ENCODE assay signal across 19 cellular contexts in genomic region chr1:92854386-92854785, GRCh38. TPM values are rescaled to one million over a fixed set of nuclear protein-coding genes. Genes with fewer than 3 reads are reported as not detected.
DNase-seq lines count a peak whose midpoint lies in the region; ATAC-seq and TF ChIP-seq lines count a peak whose summit lies in the region.
"Had no signal": no experiment of that assay in that cellular context is flagged by ENCODE, and none has a peak within 500 bp of the region (broad histone marks: within the 10 kb centered on the region; RNA-seq: fewer than 3 reads in every experiment).

No MANE protein-coding gene starts in this region.

- H3K36me3 Mint-ChIP-seq in glutamatergic neuron (ENCODE audit: unreplicated experiment) = no peaks in the 10 kb centered on the region
- peaks cover 7% of the 10 kb centered on the region for H3K36me3 Mint-ChIP-seq in stimulated activated effector memory CD8-positive, alpha-beta T cell treated with anti-CD3 and anti-CD28 coated beads, Interleukin-12 subunit alpha, Interleukin-12 subunit beta, amount 100 ng/mL, for 72 hours

- H3K9me3 Mint-ChIP-seq in glutamatergic neuron (ENCODE audit: unreplicated experiment) = peaks cover 13% of the 10 kb centered on the region
- H3K9me3 Mint-ChIP-seq in stimulated activated effector memory CD8-positive, alpha-beta T cell treated with anti-CD3 and anti-CD28 coated beads, Interleukin-12 subunit alpha, Interleukin-12 subunit beta, amount 100 ng/mL, for 72 hours = no peaks in the 10 kb centered on the region
- H3K9me3 Mint-ChIP-seq: HFFc6 had no signal

- peak; percentile 47 for DNase-seq in NCI-H82 treated with DMSO at 0.1 percent for 48 hours (lab: John Stamatoyannopoulos, UW; ENCODE audit: unreplicated experiment)
- no peak for DNase-seq in NCI-H82 (lab: John Stamatoyannopoulos, UW)
- DNase-seq in RPMI8226 = peak; percentile 21
- DNase-seq in glutamatergic neuron = no peak
- DNase-seq in stimulated activated effector memory CD8-positive, alpha-beta T cell treated with anti-CD3 and anti-CD28 coated beads, Interleukin-12 subunit alpha, Interleukin-12 subunit beta, amount 100 ng/mL, for 72 hours (ENCODE audit: low spot score in 2 of 2) = no peak
- no peak for DNase-seq in NCI-H226
- DNase-seq in SW 1271 (lab: John Stamatoyannopoulos, UW) = no peak
- no peak for DNase-seq in NCI-H2171 (lab: John Stamatoyannopoulos, UW)
- DNase-seq: 8988T; activated CD4-positive, alpha-beta T cell treated with anti-CD3 and anti-CD28 coated beads for 48 hours; activated CD8-positive, alpha-beta memory T cell treated with anti-CD3 and anti-CD28 coated beads, Interleukin-2, amount 50 U/mL, for 48 hours; activated effector memory CD4-positive, alpha-beta T cell treated with anti-CD3 and anti-CD28 coated beads, Interleukin-2, amount 50 U/mL, for 16 hours; Caco-2; cortex of kidney; HFFc6; left ventricle myocardium superior; NCI-H1694; NCI-H2227 treated with DMSO at 0.1 percent for 48 hours; stimulated activated CD4-positive, alpha-beta T cell treated with anti-CD3 and anti-CD28 coated beads, Interleukin-4, amount 100 ng/mL, for 4 hours had no signal

- peaks cover 7% of the 10 kb centered on the region for H3K27me3 Mint-ChIP-seq in glutamatergic neuron (ENCODE audit: unreplicated experiment)

- H3K4me3 Mint-ChIP-seq in glutamatergic neuron (ENCODE audit: unreplicated experiment) = peak overlapping the region; percentile 10
- no peak overlapping the region for H3K4me3 Mint-ChIP-seq in stimulated activated effector memory CD8-positive, alpha-beta T cell treated with anti-CD3 and anti-CD28 coated beads, Interleukin-12 subunit alpha, Interleukin-12 subunit beta, amount 100 ng/mL, for 72 hours
- H3K4me3 Mint-ChIP-seq: HFFc6 had no signal

- peaks cover 16% of the 10 kb centered on the region for H3K4me1 Mint-ChIP-seq in glutamatergic neuron (ENCODE audit: low read depth, unreplicated experiment)
- peaks cover 10% of the 10 kb centered on the region for H3K4me1 Mint-ChIP-seq in stimulated activated effector memory CD8-positive, alpha-beta T cell treated with anti-CD3 and anti-CD28 coated beads, Interleukin-12 subunit alpha, Interleukin-12 subunit beta, amount 100 ng/mL, for 72 hours

- TF ChIP-seq CTCF in glutamatergic neuron (IDR thresholded peaks at IDR 0.05; ENCODE audit: partially characterized antibody, unreplicated experiment) = no peak

- ATAC-seq in stimulated activated effector memory CD8-positive, alpha-beta T cell treated with anti-CD3 and anti-CD28 coated beads, Interleukin-12 subunit alpha, Interleukin-12 subunit beta, amount 100 ng/mL, for 72 hours = no peak
- ATAC-seq: left ventricle myocardium superior had no signal

- peak overlapping the region; percentile 83 for H3K27ac Mint-ChIP-seq in glutamatergic neuron (ENCODE audit: unreplicated experiment)
- H3K27ac Mint-ChIP-seq in stimulated activated effector memory CD8-positive, alpha-beta T cell treated with anti-CD3 and anti-CD28 coated beads, Interleukin-12 subunit alpha, Interleukin-12 subunit beta, amount 100 ng/mL, for 72 hours = peak overlapping the region; percentile 35
- H3K27ac Mint-ChIP-seq: HFFc6 had no signal

RNA-seq across cellular contexts. Expression of gene RPL5, which starts 22.5 kb away (rescaled TPM):
- total RNA-seq in glutamatergic neuron (ENCODE audit: unreplicated experiment) = 692 TPM

Comparison
In these comparisons a context has a peak if more than half of its experiments do, and no peak if none do; other contexts are left out.
1. DNase-seq: peak in NCI-H82 treated with DMSO at 0.1 percent for 48 hours (single experiment) and RPMI8226 (single experiment); none in NCI-H82 (single experiment), glutamatergic neuron (single experiment), stimulated activated effector memory CD8-positive, alpha-beta T cell treated with anti-CD3 and anti-CD28 coated beads, Interleukin-12 subunit alpha, Interleukin-12 subunit beta, amount 100 ng/mL, for 72 hours (0 of 2), NCI-H226 (single experiment), SW 1271 (0 of 2) and NCI-H2171 (single experiment).